Comparison of ENCODE assay signal across 8 cellular contexts in genomic region chr11:118436639-118437045, GRCh38. TPM values are rescaled to one million over a fixed set of nuclear protein-coding genes. Genes with fewer than 3 reads are reported as not detected.
DNase-seq lines count a peak whose midpoint lies in the region; ATAC-seq, FAIRE-seq and TF ChIP-seq lines count a peak whose summit lies in the region.

No MANE protein-coding gene starts in this region.

- BruUV-seq in mammary epithelial cell (replicated peaks; lab: Mats Ljungman, UMichigan) (no TSS peak), HepG2 (replicated peaks; lab: Mats Ljungman, UMichigan) (no TSS peak)

- H3K36me3 ChIP-seq in mammary epithelial cell (ENCODE audit: insufficient read depth, low read length) (peaks cover 4% of the 10 kb centered on the region), HepG2 (replicated peaks in 1 of 2; ENCODE audit: control insufficient read depth in 1 of 2, insufficient read depth in 2 of 2, low read length in 2 of 2) (no peaks in the 10 kb centered on the region; a peak in 2 of 5 replicates)

- TF ChIP-seq POLR2A in HepG2 (IDR thresholded peaks at IDR 0.05; ENCODE audit: insufficient read depth in 1 of 2, low read depth in 2 of 2, low read length in 2 of 2) = no peak

- no peaks in the 10 kb centered on the region for H3K9me3 Mint-ChIP-seq in stimulated activated memory B cell treated with anti-CD40 and anti-IgM and Interleukin-4, amounts not matched to agents 10 μg/mL and 1 μg/mL and 100 μg/mL, for 72 hours

- H3K79me2 ChIP-seq in mammary epithelial cell (ENCODE audit: insufficient read depth, low read length) (peaks cover 54% of the 10 kb centered on the region), HepG2 (ENCODE audit: insufficient read depth, low read length) (peaks cover 51% of the 10 kb centered on the region)

- H3K9ac ChIP-seq in mammary epithelial cell (ENCODE audit: insufficient read depth, low read length) (peak overlapping the region; percentile 73), HepG2 (ENCODE audit: insufficient read depth, low read depth, low read length) (peak overlapping the region; percentile 84)

- dilution Hi-C loops in mammary epithelial cell (cut with HindIII; ENCODE audit: low sequenced_read_pairs) = no loop called here

- DNase-seq in RWPE1 (ENCODE audit: low spot score) (peak; percentile 37), mammary epithelial cell (no peak), HepG2 (ENCODE audit: low spot score) (no peak), SW480 (ENCODE audit: low spot score) (no peak), NCI-H1694 (lab: John Stamatoyannopoulos, UW) (no peak)

- peaks cover 61% of the 10 kb centered on the region for H3K4me1 Mint-ChIP-seq in stimulated activated memory B cell treated with anti-CD40 and anti-IgM and Interleukin-4, amounts not matched to agents 10 μg/mL and 1 μg/mL and 100 μg/mL, for 72 hours

- H4K20me1 ChIP-seq in mammary epithelial cell (ENCODE audit: insufficient read depth, low read length) = no peaks in the 10 kb centered on the region
- H4K20me1 ChIP-seq in HepG2 (ENCODE audit: insufficient read depth, low read length) = peaks cover 39% of the 10 kb centered on the region

- peak overlapping the region; percentile 93 for H3K27ac Mint-ChIP-seq in stimulated activated memory B cell treated with anti-CD40 and anti-IgM and Interleukin-4, amounts not matched to agents 10 μg/mL and 1 μg/mL and 100 μg/mL, for 72 hours

- ATAC-seq in GM18498 (IDR thresholded peaks at IDR 0.05; ENCODE audit: unreplicated experiment) = peak; percentile 18
- peak; percentile 15 for ATAC-seq in HG02623 (IDR thresholded peaks at IDR 0.05; ENCODE audit: unreplicated experiment)
- no peak for ATAC-seq in HepG2
- peak; percentile 40 for ATAC-seq in stimulated activated memory B cell treated with anti-CD40 and anti-IgM and Interleukin-4, amounts not matched to agents 10 μg/mL and 1 μg/mL and 100 μg/mL, for 72 hours

- no peak for TF ChIP-seq RAD21 in HepG2 (CRISPR knock-in tag; IDR thresholded peaks at IDR 0.05)

- peak overlapping the region; percentile 85 for H2AFZ ChIP-seq in mammary epithelial cell (ENCODE audit: low read depth, low read length)
- no peak overlapping the region for H2AFZ ChIP-seq in HepG2 (ENCODE audit: low read length)

- no peaks in the 10 kb centered on the region for H3K27me3 Mint-ChIP-seq in stimulated activated memory B cell treated with anti-CD40 and anti-IgM and Interleukin-4, amounts not matched to agents 10 μg/mL and 1 μg/mL and 100 μg/mL, for 72 hours

- in situ Hi-C loops in mammary epithelial cell (cut with MboI; ENCODE audit: low sequenced_read_pairs in 2 of 2) (no loop called here), HepG2 (cut with HindIII; ENCODE audit: extremely low pct_ligation_motif_present, low pct_unique_long_range_greater_than_20kb) (no loop called here)

- H3K4me3 ChIP-seq in mammary epithelial cell (replicated peaks in 1 of 3; ENCODE audit: insufficient read depth in 1 of 3, low read depth in 2 of 3, low read length in 3 of 3) (peak overlapping the region; percentile 84 to 95 (median 88)), HepG2 (replicated peaks in 1 of 3; ENCODE audit: insufficient read depth in 1 of 3, low read depth in 2 of 3, low read length in 3 of 3) (peak overlapping the region; percentile 90 to 97 (median 92))

- TF ChIP-seq CTCF in RWPE1 (conservative IDR thresholded peaks at IDR 0.05; ENCODE audit: low read depth) = no peak
- TF ChIP-seq CTCF in mammary epithelial cell (conservative IDR thresholded peaks at IDR 0.05 in 1 of 2, IDR thresholded peaks at IDR 0.05 in 1 of 2; ENCODE audit: extremely low read depth in 1 of 2, insufficient read depth in 1 of 2, low read depth in 1 of 2, low read length in 2 of 2) = no peak
- no peak for TF ChIP-seq CTCF in HepG2 (CRISPR knock-in tag; IDR thresholded peaks at IDR 0.05)

- CTCF ChIA-PET in RWPE1 (lab: Yijun Ruan, JAX) (no interaction called here), mammary epithelial cell (lab: Charles Lee; ENCODE audit: low non-redundant PET) (no interaction called here), HepG2 (lab: Yijun Ruan, JAX; ENCODE audit: low intra/inter-chr PET ratio, low total read pairs) (no interaction called here)

- no peaks in the 10 kb centered on the region for H3K9me3 ChIP-seq in mammary epithelial cell (replicated peaks; ENCODE audit: insufficient read depth, low read length)
- no peaks in the 10 kb centered on the region for H3K9me3 ChIP-seq in HepG2 (ENCODE audit: low read length)

- FAIRE-seq in HepG2 (lab: Jason Lieb, UNC) = no peak

- peaks cover 26% of the 10 kb centered on the region for H3K4me1 ChIP-seq in mammary epithelial cell (ENCODE audit: insufficient read depth, low read length)
- peaks cover 54% of the 10 kb centered on the region for H3K4me1 ChIP-seq in HepG2 (ENCODE audit: insufficient read depth, low read length)

- H3K27ac ChIP-seq in RWPE1 (peak overlapping the region; percentile 96), mammary epithelial cell (ENCODE audit: insufficient read depth, low read depth, low read length) (peak overlapping the region; percentile 42), HepG2 (ENCODE audit: extremely low read length, insufficient read depth, low read length) (peak overlapping the region; percentile 63)

- WGBS in mammary epithelial cell (ENCODE audit: low coverage, missing lambda C conversion rate) = no CpG with 5 or more reads among the region's 48 CpGs
- WGBS in HepG2 (ENCODE audit: low lambda C conversion rate) = 0% methylated on average over 1 of the region's 48 CpGs

- TF ChIP-seq EP300 in HepG2 (IDR thresholded peaks at IDR 0.05; ENCODE audit: low read depth in 2 of 2, low read length in 2 of 2) = no peak
- TF ChIP-seq EP300 in HepG2 (CRISPR knock-in tag; IDR thresholded peaks at IDR 0.05; ENCODE audit: borderline replicate concordance) = no peak

- peak overlapping the region; percentile 88 for H3K4me3 Mint-ChIP-seq in stimulated activated memory B cell treated with anti-CD40 and anti-IgM and Interleukin-4, amounts not matched to agents 10 μg/mL and 1 μg/mL and 100 μg/mL, for 72 hours

- H3K27me3 ChIP-seq in mammary epithelial cell (ENCODE audit: insufficient read depth, low read length) (no peaks in the 10 kb centered on the region), HepG2 (ENCODE audit: control insufficient read depth in 1 of 2, insufficient read depth in 2 of 2, low read length in 2 of 2) (no peaks in the 10 kb centered on the region)

- intact Hi-C loops in mammary epithelial cell (cut with micrococcal nuclease) (loop anchor here (1.0 kb wide), 1 partner anchor 35 kb away; the partner anchor contains the start of gene ATP5MG), HepG2 (cut with micrococcal nuclease; ENCODE audit: unreplicated experiment) (loop anchor here (2.0 kb wide), 1 partner anchor 52 kb away; no protein-coding TSS in a partner anchor)

- H3K36me3 Mint-ChIP-seq in stimulated activated memory B cell treated with anti-CD40 and anti-IgM and Interleukin-4, amounts not matched to agents 10 μg/mL and 1 μg/mL and 100 μg/mL, for 72 hours = no peaks in the 10 kb centered on the region

- POLR2A ChIA-PET in RWPE1 (lab: Yijun Ruan, JAX; ENCODE audit: low non-redundant PET) = no interaction called here
- POLR2A ChIA-PET in HepG2 (lab: Yijun Ruan, JAX) = interaction anchor here (1.0 to 2.0 kb wide), 4 partner anchors 11 to 34 kb away, joined by 3 to 20 read pairs (median 4); no protein-coding TSS in a partner anchor

- H3K4me2 ChIP-seq in mammary epithelial cell (ENCODE audit: insufficient read depth, low read depth, low read length) = peak overlapping the region; percentile 92
- peak overlapping the region; percentile 77 for H3K4me2 ChIP-seq in HepG2 (ENCODE audit: low read depth, low read length)

RNA-seq across cellular contexts. Expression of gene KMT2A, which starts 0.3 kb away (rescaled TPM):
- total RNA-seq in mammary epithelial cell (10 to 100 TPM; 35.7 to 55.2 TPM), HepG2 (2016; rRNA removed; fragmentation: Illumina TruSeq; extraction: Trizol) (20.0 and 26.2 TPM in 2 replicates)
- polyA plus RNA-seq in mammary epithelial cell (15.0 TPM), HepG2 (2011; rRNA removed) (12.4 and 12.7 TPM in 2 replicates)
- 104 TPM for polyA minus RNA-seq in mammary epithelial cell
- 8.0 and 8.6 TPM in 2 replicates for total RNA-seq in HepG2 (2016; cell fraction: cytosol; rRNA removed; fragmentation: Illumina TruSeq; extraction: Trizol; ENCODE audit: low read depth)
- total RNA-seq in HepG2 (2016; cell fraction: insoluble cytoplasmic fraction; rRNA removed; fragmentation: Illumina TruSeq; extraction: Trizol) = 19.8 and 22.3 TPM in 2 replicates
- 9.8 and 12.0 TPM in 2 replicates for total RNA-seq in HepG2 (2016; cell fraction: membrane; rRNA removed; fragmentation: Illumina TruSeq; extraction: Trizol)
- total RNA-seq in HepG2 (2016; cell fraction: nucleus; rRNA removed; fragmentation: Illumina TruSeq; extraction: Trizol) = 62.9 and 67.9 TPM in 2 replicates
- polyA plus RNA-seq in HepG2 (2011; cell fraction: cytosol; rRNA removed) = 9.4 and 11.0 TPM in 2 replicates
- polyA plus RNA-seq in HepG2 (2011; cell fraction: nucleus; rRNA removed) = 53.6 and 54.8 TPM in 2 replicates
- polyA plus RNA-seq in HepG2 (2012) = 18.6 and 21.2 TPM in 2 replicates
- 1.8 and 2.3 TPM in 2 replicates for polyA plus RNA-seq in HepG2 (2016; cell fraction: cytosol; fragmentation: Illumina TruSeq; extraction: Trizol; ENCODE audit: low read depth)
- polyA plus RNA-seq in HepG2 (2016; cell fraction: insoluble cytoplasmic fraction; fragmentation: Illumina TruSeq; extraction: Trizol; ENCODE audit: low read depth) = 14.1 and 14.7 TPM in 2 replicates
- 3.7 and 4.5 TPM in 2 replicates for polyA plus RNA-seq in HepG2 (2016; cell fraction: membrane; fragmentation: Illumina TruSeq; extraction: Trizol; ENCODE audit: low read depth)
- 53.1 and 68.2 TPM in 2 replicates for polyA plus RNA-seq in HepG2 (2016; cell fraction: nucleus; fragmentation: Illumina TruSeq; extraction: Trizol; ENCODE audit: insufficient read depth, low read depth)
- 54.0 and 71.0 TPM in 2 replicates for polyA minus RNA-seq in HepG2 (2011; rRNA and poly(A)+ RNA removed; ENCODE audit: low replicate concordance)
- 31.2 and 32.9 TPM in 2 replicates for polyA minus RNA-seq in HepG2 (2011; cell fraction: cytosol; rRNA and poly(A)+ RNA removed)
- 121 and 138 TPM in 2 replicates for polyA minus RNA-seq in HepG2 (2011; cell fraction: nucleus; rRNA and poly(A)+ RNA removed)

RNA-seq across cellular contexts. Expression of gene ATP5MG, which starts 35.2 kb away (rescaled TPM):
- total RNA-seq in mammary epithelial cell = 100 to 1,000 TPM in 1 of 2 donors, 10 to 100 TPM in 1; 24.8 to 187 TPM
- 266 TPM for polyA plus RNA-seq in mammary epithelial cell
- polyA minus RNA-seq in mammary epithelial cell = 109 TPM
- total RNA-seq in HepG2 (2016; rRNA removed; fragmentation: Illumina TruSeq; extraction: Trizol) = 320 and 408 TPM in 2 replicates
- total RNA-seq in HepG2 (2016; cell fraction: cytosol; rRNA removed; fragmentation: Illumina TruSeq; extraction: Trizol; ENCODE audit: low read depth) = 159 and 171 TPM in 2 replicates
- total RNA-seq in HepG2 (2016; cell fraction: insoluble cytoplasmic fraction; rRNA removed; fragmentation: Illumina TruSeq; extraction: Trizol) = 349 and 437 TPM in 2 replicates
- 200 and 226 TPM in 2 replicates for total RNA-seq in HepG2 (2016; cell fraction: membrane; rRNA removed; fragmentation: Illumina TruSeq; extraction: Trizol)
- 118 TPM in 2 replicates for total RNA-seq in HepG2 (2016; cell fraction: nucleus; rRNA removed; fragmentation: Illumina TruSeq; extraction: Trizol)
- 209 and 260 TPM in 2 replicates for polyA plus RNA-seq in HepG2 (2011; rRNA removed)
- polyA plus RNA-seq in HepG2 (2011; cell fraction: cytosol; rRNA removed) = 224 and 232 TPM in 2 replicates
- polyA plus RNA-seq in HepG2 (2011; cell fraction: nucleus; rRNA removed) = 34.3 and 48.4 TPM in 2 replicates
- polyA plus RNA-seq in HepG2 (2012) = 196 and 279 TPM in 2 replicates
- polyA plus RNA-seq in HepG2 (2016; cell fraction: cytosol; fragmentation: Illumina TruSeq; extraction: Trizol; ENCODE audit: low read depth) = 199 and 242 TPM in 2 replicates
- 446 and 519 TPM in 2 replicates for polyA plus RNA-seq in HepG2 (2016; cell fraction: insoluble cytoplasmic fraction; fragmentation: Illumina TruSeq; extraction: Trizol; ENCODE audit: low read depth)
- 199 and 264 TPM in 2 replicates for polyA plus RNA-seq in HepG2 (2016; cell fraction: membrane; fragmentation: Illumina TruSeq; extraction: Trizol; ENCODE audit: low read depth)
- 242 and 264 TPM in 2 replicates for polyA plus RNA-seq in HepG2 (2016; cell fraction: nucleus; fragmentation: Illumina TruSeq; extraction: Trizol; ENCODE audit: insufficient read depth, low read depth)
- polyA minus RNA-seq in HepG2 (2011; rRNA and poly(A)+ RNA removed; ENCODE audit: low replicate concordance) = 36.3 and 59.5 TPM in 2 replicates
- 41.8 and 56.3 TPM in 2 replicates for polyA minus RNA-seq in HepG2 (2011; cell fraction: cytosol; rRNA and poly(A)+ RNA removed)
- polyA minus RNA-seq in HepG2 (2011; cell fraction: nucleus; rRNA and poly(A)+ RNA removed) = 17.0 and 20.9 TPM in 2 replicates

Comparison
In these comparisons a context has a peak if more than half of its experiments do, and no peak if none do; other contexts are left out.
1. H3K27ac ChIP-seq: peak in every context shown above with its lines; median percentile 96 in RWPE1; 63 in HepG2; 42 in mammary epithelial cell.